In genomic region chr19:45505151-45505995, GRCh38 we compare ENCODE assay signal across 10 cellular contexts. TPM values are rescaled to one million over a fixed set of nuclear protein-coding genes. Genes with fewer than 3 reads are reported as not detected.
DNase-seq lines count a peak whose midpoint lies in the region; ATAC-seq, FAIRE-seq and TF ChIP-seq lines count a peak whose summit lies in the region.
"Had no signal": no experiment of that assay in that cellular context is flagged by ENCODE, and none has a peak within 500 bp of the region (broad histone marks: within the 10 kb centered on the region; RNA-seq: fewer than 3 reads in every experiment).

No MANE protein-coding gene starts in this region.

- peaks cover 8% of the 10 kb centered on the region for H3K36me3 Mint-ChIP-seq in T-helper 1 cell treated with Interleukin-12 subunit alpha and Interleukin-12 subunit beta and Interleukin-4 antibody, amounts not matched to agents 30 μg/mL and 1 μg/mL, for 36 hours (ENCODE audit: low read depth)

- H3K79me2 ChIP-seq in fibroblast of lung (ENCODE audit: control insufficient read depth, insufficient read depth, low read length) = peaks cover 29% of the 10 kb centered on the region

- peaks cover 12% of the 10 kb centered on the region for H3K4me1 ChIP-seq in fibroblast of lung (ENCODE audit: control insufficient read depth, extremely low read depth, insufficient read depth, low read length)
- H3K4me1 ChIP-seq in small intestine (ENCODE audit: control insufficient read depth in 2 of 2, insufficient read depth in 1 of 2, low read depth in 1 of 2, low read length in 1 of 2) = no peaks in the 10 kb centered on the region

- H4K20me1 ChIP-seq in fibroblast of lung (ENCODE audit: control insufficient read depth, extremely low read depth, insufficient read depth, low read length) = no peaks in the 10 kb centered on the region

- ATAC-seq in GM19395 (IDR thresholded peaks at IDR 0.05; ENCODE audit: unreplicated experiment) = no peak

- no peaks in the 10 kb centered on the region for H3K9me3 ChIP-seq in fibroblast of lung (ENCODE audit: control insufficient read depth, insufficient read depth, low read depth, low read length)
- H3K9me3 ChIP-seq in small intestine (ENCODE audit: control insufficient read depth, low read depth) = no peaks in the 10 kb centered on the region
- H3K9me3 ChIP-seq: tibial artery had no signal

- H2AFZ ChIP-seq in fibroblast of lung (ENCODE audit: low read length) = no peak overlapping the region

- WGBS in small intestine, 3 donors = 76 to 80% (median 79%) methylated on average over 8 of the region's 8 CpGs

- no peak for FAIRE-seq in small intestine (lab: Jason Lieb, UNC)
- FAIRE-seq: A204.1 had no signal

- DNase-seq in T-helper 1 cell (no peak), fibroblast of lung (ENCODE audit: low read depth in 2 of 2) (peak in 1 of 2 donors; percentile 48), small intestine (no peak), ureter (ENCODE audit: low spot score) (no peak), NCI-H2227 (lab: John Stamatoyannopoulos, UW; ENCODE audit: unreplicated experiment) (no peak)

- H3K36me3 ChIP-seq in fibroblast of lung (ENCODE audit: control insufficient read depth, insufficient read depth, low read length) (no peaks in the 10 kb centered on the region), small intestine (ENCODE audit: control insufficient read depth in 2 of 2, insufficient read depth in 2 of 2, low read length in 2 of 2) (no peaks in the 10 kb centered on the region)
- H3K36me3 ChIP-seq: tibial artery had no signal

- H3K27ac ChIP-seq in VCaP (peak overlapping the region; percentile 80; the same call in 1 of the 2 replicates), fibroblast of lung (ENCODE audit: insufficient read depth, low read length) (peak overlapping the region; percentile 32), small intestine (ENCODE audit: low read depth in 1 of 2, low read length in 1 of 2) (peak overlapping the region; percentile 94 to 96)

- H3K4me3 ChIP-seq in fibroblast of lung (replicated peaks in 1 of 4; ENCODE audit: control extremely low read depth in 1 of 4, insufficient read depth in 1 of 4, low read depth in 3 of 4, low read length in 4 of 4) (no peak overlapping the region), small intestine (ENCODE audit: low read depth in 1 of 2, low read length in 2 of 2) (no peak overlapping the region)

- H3K4me1 Mint-ChIP-seq in T-helper 1 cell treated with Interleukin-12 subunit alpha and Interleukin-12 subunit beta and Interleukin-4 antibody, amounts not matched to agents 30 μg/mL and 1 μg/mL, for 36 hours (ENCODE audit: low read depth) = peaks cover 15% of the 10 kb centered on the region

- H3K27me3 Mint-ChIP-seq in T-helper 1 cell treated with Interleukin-12 subunit alpha and Interleukin-12 subunit beta and Interleukin-4 antibody, amounts not matched to agents 30 μg/mL and 1 μg/mL, for 36 hours (ENCODE audit: low read depth) = peaks cover 6% of the 10 kb centered on the region

- H3K27me3 ChIP-seq in fibroblast of lung (ENCODE audit: control insufficient read depth, insufficient read depth, low read length) = no peaks in the 10 kb centered on the region
- H3K27me3 ChIP-seq in small intestine (ENCODE audit: control insufficient read depth in 2 of 2, insufficient read depth in 2 of 2, low read length in 2 of 2) = no peaks in the 10 kb centered on the region

- peak overlapping the region; percentile 79 for H3K27ac Mint-ChIP-seq in T-helper 1 cell treated with Interleukin-12 subunit alpha and Interleukin-12 subunit beta and Interleukin-4 antibody, amounts not matched to agents 30 μg/mL and 1 μg/mL, for 36 hours

- TF ChIP-seq CTCF in VCaP (conservative IDR thresholded peaks at IDR 0.05) (no peak), fibroblast of lung (conservative IDR thresholded peaks at IDR 0.05 in 1 of 2, IDR thresholded peaks at IDR 0.05 in 1 of 2; ENCODE audit: low read depth in 1 of 2, low read length in 2 of 2) (no peak)

- no peaks in the 10 kb centered on the region for H3K9me3 Mint-ChIP-seq in T-helper 1 cell treated with Interleukin-12 subunit alpha and Interleukin-12 subunit beta and Interleukin-4 antibody, amounts not matched to agents 30 μg/mL and 1 μg/mL, for 36 hours

- no peak overlapping the region for H3K9ac ChIP-seq in fibroblast of lung (ENCODE audit: insufficient read depth, low read length)

- H3K4me3 Mint-ChIP-seq in T-helper 1 cell treated with Interleukin-12 subunit alpha and Interleukin-12 subunit beta and Interleukin-4 antibody, amounts not matched to agents 30 μg/mL and 1 μg/mL, for 36 hours = peak overlapping the region; percentile 76

- no peak overlapping the region for H3K4me2 ChIP-seq in fibroblast of lung (ENCODE audit: extremely low read depth, insufficient read depth, low read length)

RNA-seq across cellular contexts. Expression of gene VASP, which starts 1.9 kb away (rescaled TPM):
- total RNA-seq in fibroblast of lung (33.1 and 40.3 TPM in 2 replicates), ureter (90.1 TPM)
- polyA plus RNA-seq in fibroblast of lung (62.3 and 67.9 TPM in 2 replicates), small intestine (100 to 1,000 TPM in 2 of 3 donors, 10 to 100 TPM in 1; 93.2 to 132 (median 128) TPM)
- 74.5 and 87.1 TPM in 2 replicates for polyA plus RNA-seq in fibroblast of lung (2012)
- 70.0 and 82.2 TPM in 2 replicates for polyA minus RNA-seq in fibroblast of lung (ENCODE audit: low replicate concordance)

RNA-seq across cellular contexts. Expression of gene PPM1N, which starts 7.1 kb away (rescaled TPM):
- 1.8 and 2.8 TPM in 2 replicates for total RNA-seq in fibroblast of lung
- 2.3 and 2.6 TPM in 2 replicates for polyA plus RNA-seq in fibroblast of lung
- 3.1 and 3.2 TPM in 2 replicates for polyA plus RNA-seq in fibroblast of lung (2012)
- not detected in 2 replicates for polyA minus RNA-seq in fibroblast of lung (ENCODE audit: low replicate concordance)
- polyA plus RNA-seq in small intestine = 1 to 10 TPM; 1.3 to 1.9 (median 1.8) TPM
- total RNA-seq in ureter = 1.4 TPM

RNA-seq across cellular contexts. Expression of gene RTN2, which starts 8.5 kb away (rescaled TPM):
- total RNA-seq in fibroblast of lung (5.1 and 7.9 TPM in 2 replicates), ureter (5.8 TPM)
- polyA plus RNA-seq in fibroblast of lung (8.9 and 11.7 TPM in 2 replicates), small intestine (1 to 10 TPM; 1.6 to 9.1 (median 1.9) TPM)
- polyA plus RNA-seq in fibroblast of lung (2012) = 19.8 and 23.8 TPM in 2 replicates
- 15.0 and 45.2 TPM in 2 replicates for polyA minus RNA-seq in fibroblast of lung (ENCODE audit: low replicate concordance)

RNA-seq across cellular contexts. Expression of gene FOSB, which starts 37.6 kb away (rescaled TPM):
- total RNA-seq in fibroblast of lung (9.5 and 24.9 TPM in 2 replicates), ureter (1.5 TPM)
- polyA plus RNA-seq in fibroblast of lung (2.8 and 48.6 TPM in 2 replicates), small intestine (10 to 100 TPM in 1 of 3 donors, 1 to 10 TPM in 1, under 1 TPM in 1; 0.89 to 19.0 (median 2.2) TPM)
- 4.6 and 43.1 TPM in 2 replicates for polyA plus RNA-seq in fibroblast of lung (2012)
- polyA minus RNA-seq in fibroblast of lung (ENCODE audit: low replicate concordance) = 20.3 and 218 TPM in 2 replicates

Comparison
In these comparisons a context has a peak if more than half of its experiments do, and no peak if none do; other contexts are left out.
1. H3K27ac ChIP-seq: peak in every context shown above with its lines; median percentile 95 in small intestine; 80 in VCaP; 32 in fibroblast of lung.